In the genomic region with DNA sequence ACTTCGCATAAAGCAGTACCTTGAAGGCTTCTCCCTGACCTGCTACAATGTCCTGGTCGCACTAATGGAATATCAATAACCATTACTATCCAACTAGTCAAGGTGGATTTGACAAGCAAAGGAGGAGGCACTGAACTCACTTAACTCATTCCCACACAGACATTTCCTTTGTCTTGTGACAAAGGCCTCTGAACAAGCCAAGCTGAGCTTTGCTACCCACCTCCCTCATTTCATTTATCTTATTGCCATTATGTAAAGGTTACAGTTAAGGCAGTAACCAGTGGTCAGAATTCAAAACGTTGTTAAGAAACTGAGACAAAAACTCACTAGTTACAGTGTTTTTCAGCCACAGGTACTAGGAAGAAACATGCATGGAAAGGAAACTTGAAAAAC, we compare ENCODE assay signal across 15 cellular contexts. TPM values are rescaled to one million over a fixed set of nuclear protein-coding genes. Genes with fewer than 3 reads are reported as not detected.
A peak's percentile ranks its signal among the peaks of the same experiment; 100 is the strongest.
DNase-seq lines count a peak whose midpoint lies in the region; ATAC-seq and TF ChIP-seq lines count a peak whose summit lies in the region.
"Had no signal": no experiment of that assay in that cellular context is flagged by ENCODE, and none has a peak within 500 bp of the region (broad histone marks: within the 10 kb centered on the region; RNA-seq: fewer than 3 reads in every experiment).

No MANE protein-coding gene starts in this region.

- H3K36me3 ChIP-seq in right atrium auricular region (no peaks in the 10 kb centered on the region), uterus (no peaks in the 10 kb centered on the region)
- H3K36me3 ChIP-seq: cardiac muscle cell, thoracic aorta had no signal

- peaks cover 26% of the 10 kb centered on the region for H3K4me1 Mint-ChIP-seq in activated naive CD8-positive, alpha-beta T cell treated with anti-CD3 and anti-CD28 coated beads, Interleukin-2, amount 10 ng/mL, durations not matched to agents 7 days and 5 days
- peaks cover 37 to 84% (median 77%) of the 10 kb centered on the region in 4 donors for H3K4me1 Mint-ChIP-seq in naive thymus-derived CD8-positive, alpha-beta T cell

- no peaks in the 10 kb centered on the region for H3K27me3 Mint-ChIP-seq in activated naive CD8-positive, alpha-beta T cell treated with anti-CD3 and anti-CD28 coated beads, Interleukin-2, amount 10 ng/mL, durations not matched to agents 7 days and 5 days
- no peaks in the 10 kb centered on the region for H3K27me3 Mint-ChIP-seq in naive thymus-derived CD8-positive, alpha-beta T cell

- no peak for TF ChIP-seq POLR2A in uterus (IDR thresholded peaks at IDR 0.05)

- no peaks in the 10 kb centered on the region for H3K9me3 ChIP-seq in right atrium auricular region
- H3K9me3 ChIP-seq in uterus: no peaks in the 10 kb centered on the region
- H3K9me3 ChIP-seq: thoracic aorta had no signal

- POLR2A ChIA-PET in activated naive CD8-positive, alpha-beta T cell treated with anti-CD3 and anti-CD28 coated beads, Interleukin-2, amount 10 ng/mL, durations not matched to agents 7 days and 5 days (lab: Charles Lee): interaction anchor here (0.6 to 1.2 kb wide), 2 partner anchors 88 to 291 kb away, joined by 4 to 5 read pairs; no protein-coding TSS in a partner anchor
- POLR2A ChIA-PET in naive thymus-derived CD8-positive, alpha-beta T cell (lab: Charles Lee): interaction anchor here (0.5 to 2.1 kb wide), 3 partner anchors 13 to 88 kb away, joined by 3 to 4 read pairs (median 3); no protein-coding TSS in a partner anchor

- H3K27me3 ChIP-seq in right atrium auricular region: no peaks in the 10 kb centered on the region
- H3K27me3 ChIP-seq in uterus: no peaks in the 10 kb centered on the region
- H3K27me3 ChIP-seq: cardiac muscle cell had no signal

- H3K27ac ChIP-seq in right atrium auricular region (peak overlapping the region; percentile 51 to 69), uterus (peak overlapping the region; percentile 36 to 57)
- H3K27ac ChIP-seq: cardiac muscle cell, thoracic aorta had no signal

- intact Hi-C loops in left ventricle myocardium superior (cut with micrococcal nuclease): no loop called here
- intact Hi-C loops in uterus (cut with DNase I; ENCODE audit: low total_unique reads): no loop called here

- TF ChIP-seq CTCF in right atrium auricular region (IDR thresholded peaks at IDR 0.05) (no peak), uterus (IDR thresholded peaks at IDR 0.05) (no peak)

- H3K4me1 ChIP-seq in right atrium auricular region (peaks cover 0 to 50% of the 10 kb centered on the region in 2 donors), uterus (no peaks in the 10 kb centered on the region)

- peaks cover 11% of the 10 kb centered on the region for H3K36me3 Mint-ChIP-seq in activated naive CD8-positive, alpha-beta T cell treated with anti-CD3 and anti-CD28 coated beads, Interleukin-2, amount 10 ng/mL, durations not matched to agents 7 days and 5 days
- H3K36me3 Mint-ChIP-seq in naive thymus-derived CD8-positive, alpha-beta T cell: peaks cover 0 to 12% (median 9%) of the 10 kb centered on the region in 3 donors

- H3K4me3 Mint-ChIP-seq in activated naive CD8-positive, alpha-beta T cell treated with anti-CD3 and anti-CD28 coated beads, Interleukin-2, amount 10 ng/mL, durations not matched to agents 7 days and 5 days: peak overlapping the region; percentile 75
- H3K4me3 Mint-ChIP-seq in naive thymus-derived CD8-positive, alpha-beta T cell: peak overlapping the region; percentile 53 to 84 (median 79)

- no peaks in the 10 kb centered on the region for H3K9me3 Mint-ChIP-seq in activated naive CD8-positive, alpha-beta T cell treated with anti-CD3 and anti-CD28 coated beads, Interleukin-2, amount 10 ng/mL, durations not matched to agents 7 days and 5 days
- no peaks in the 10 kb centered on the region for H3K9me3 Mint-ChIP-seq in naive thymus-derived CD8-positive, alpha-beta T cell

- peak overlapping the region; percentile 82 for H3K27ac Mint-ChIP-seq in activated naive CD8-positive, alpha-beta T cell treated with anti-CD3 and anti-CD28 coated beads, Interleukin-2, amount 10 ng/mL, durations not matched to agents 7 days and 5 days
- H3K27ac Mint-ChIP-seq in naive thymus-derived CD8-positive, alpha-beta T cell: peak overlapping the region; percentile 74 to 95 (median 89)

- DNase-seq in right atrium auricular region (ENCODE audit: low spot score) (no peak), left ventricle myocardium superior (no peak), uterus (no peak), NCI-H774 (lab: John Stamatoyannopoulos, UW) (no peak), putamen (ENCODE audit: low spot score) (no peak)
- no peak for DNase-seq in activated naive CD8-positive, alpha-beta T cell treated with anti-CD3 and anti-CD28 coated beads, Interleukin-2, amount 10 ng/mL, durations not matched to agents 7 days and 5 days
- DNase-seq in naive thymus-derived CD8-positive, alpha-beta T cell: no peak
- no peak for DNase-seq in activated CD4-positive, CD25-positive, alpha-beta regulatory T cell (lab: John Stamatoyannopoulos, UW)
- DNase-seq: activated CD8-positive, alpha-beta memory T cell treated with anti-CD3 and anti-CD28 coated beads, Interleukin-2, amount 50 U/mL, for 48 hours; C1 segment of cervical spinal cord; NK-92 treated with Interleukin-12 subunit alpha and Interleukin-12 subunit beta, amount 100 ng/mL, for 24 hours; occipital lobe; SW 1271 had no signal

- H3K4me3 ChIP-seq in right atrium auricular region (no peak overlapping the region), uterus (no peak overlapping the region)
- H3K4me3 ChIP-seq: cardiac muscle cell, thoracic aorta had no signal

- ATAC-seq in left ventricle myocardium superior: no peak
- no peak for ATAC-seq in activated naive CD8-positive, alpha-beta T cell treated with anti-CD3 and anti-CD28 coated beads, Interleukin-2, amount 10 ng/mL, durations not matched to agents 7 days and 5 days (ENCODE audit: low read depth)
- ATAC-seq in naive thymus-derived CD8-positive, alpha-beta T cell: peak; percentile 27 to 30

RNA-seq across cellular contexts. Expression of gene ELMO1, which starts 7.3 kb away (rescaled TPM):
- total RNA-seq in right atrium auricular region (10 to 100 TPM; 24.4 to 45.1 TPM), left ventricle myocardium superior (13.0 TPM), uterus (10 to 100 TPM; 37.9 to 64.7 (median 55.5) TPM)
- 10 to 100 TPM; 73.4 to 78.6 TPM for total RNA-seq in activated naive CD8-positive, alpha-beta T cell treated with anti-CD3 and anti-CD28 coated beads, Interleukin-2, amount 10 ng/mL, durations not matched to agents 7 days and 5 days
- total RNA-seq in naive thymus-derived CD8-positive, alpha-beta T cell: 100 to 1,000 TPM in 1 of 2 experiments, 10 to 100 TPM in 1; 94.4 to 120 TPM
- polyA plus RNA-seq in naive thymus-derived CD8-positive, alpha-beta T cell: 10 to 100 TPM; 26.9 to 58.4 (median 44.9) TPM

Comparison
In these comparisons a context has a peak if more than half of its experiments do, and no peak if none do; other contexts are left out.
1. ATAC-seq: peak in naive thymus-derived CD8-positive, alpha-beta T cell (2 of 2); none in left ventricle myocardium superior (single experiment) and activated naive CD8-positive, alpha-beta T cell treated with anti-CD3 and anti-CD28 coated beads, Interleukin-2, amount 10 ng/mL, durations not matched to agents 7 days and 5 days (single experiment).